In the genomic region with DNA sequence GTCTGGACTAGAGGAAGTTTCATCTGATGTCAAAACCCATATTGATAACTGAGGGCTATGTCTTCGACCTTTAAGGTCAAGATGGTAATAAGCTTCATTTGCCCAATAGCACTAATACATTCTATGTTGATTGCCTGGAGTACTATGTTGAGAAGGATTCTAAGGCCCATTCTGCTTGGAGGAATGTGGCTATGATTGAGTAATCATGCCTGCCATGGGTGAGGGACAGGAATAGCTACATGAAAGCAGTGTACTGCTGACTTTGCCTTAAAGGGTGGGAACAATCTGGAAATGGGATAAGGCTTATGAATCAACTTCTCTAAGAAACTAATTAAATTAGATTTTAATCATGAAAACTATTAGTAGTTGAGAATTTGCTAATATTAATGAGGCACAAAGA, we compare ENCODE assay signal across 19 cellular contexts. TPM values are rescaled to one million over a fixed set of nuclear protein-coding genes. Genes with fewer than 3 reads are reported as not detected.
DNase-seq lines count a peak whose midpoint lies in the region; ATAC-seq and TF ChIP-seq lines count a peak whose summit lies in the region.
"Had no signal": no experiment of that assay in that cellular context is flagged by ENCODE, and none has a peak within 500 bp of the region (broad histone marks: within the 10 kb centered on the region; RNA-seq: fewer than 3 reads in every experiment).

No MANE protein-coding gene starts in this region.

- TF ChIP-seq CTCF in heart left ventricle (IDR thresholded peaks at IDR 0.05) (no peak), colonic mucosa (IDR thresholded peaks at IDR 0.05) (no peak)

- H3K9me2 ChIP-seq in GM23248 (ENCODE audit: insufficient read depth) = no peaks in the 10 kb centered on the region

- no peak overlapping the region for H2AK5ac ChIP-seq in mesendoderm (ENCODE audit: low read length)

- TF ChIP-seq POLR2A in heart left ventricle (IDR thresholded peaks at IDR 0.05) = no peak

- H3K9me3 ChIP-seq in GM23248 (ENCODE audit: low read depth) (no peaks in the 10 kb centered on the region), adipocyte (ENCODE audit: control insufficient read depth, low read length) (no peaks in the 10 kb centered on the region), heart left ventricle (no peaks in the 10 kb centered on the region), colonic mucosa (no peaks in the 10 kb centered on the region)
- H3K9me3 ChIP-seq: neutrophil, thoracic aorta had no signal

- no peak overlapping the region for H3K56ac ChIP-seq in mesendoderm (ENCODE audit: low read length)

- H2BK120ac ChIP-seq in mesendoderm (ENCODE audit: low read depth, low read length) = no peak overlapping the region

- no peak overlapping the region for H4K8ac ChIP-seq in mesendoderm (ENCODE audit: low read depth, low read length)

- H2BK15ac ChIP-seq in mesendoderm (replicated peaks; ENCODE audit: low read depth) = no peak overlapping the region

- H4K5ac ChIP-seq in mesendoderm (ENCODE audit: low read length) = no peak overlapping the region

- peak; percentile 90 to 94 (median 92) for ATAC-seq in heart left ventricle
- ATAC-seq: foreskin keratinocyte had no signal

- DNase-seq in GM23248 = peak; percentile 32
- peak; percentile 74 for DNase-seq in adipocyte (ENCODE audit: low read depth)
- DNase-seq in heart left ventricle = no peak
- DNase-seq in mesendoderm = peak; percentile 22
- DNase-seq in central memory CD4-positive, alpha-beta T cell = no peak
- no peak for DNase-seq in activated naive CD4-positive, alpha-beta T cell (lab: John Stamatoyannopoulos, UW)
- DNase-seq in colonic mucosa = no peak
- DNase-seq in activated T-cell treated with anti-CD3 and anti-CD28 coated beads for 4 hours = no peak
- DNase-seq: activated CD4-positive, alpha-beta T cell treated with anti-CD3 and anti-CD28 coated beads for 48 hours; AML-193; COR-L47; effector CD8-positive, alpha-beta T cell; NCI-H146; NCI-H2227 treated with DMSO at 0.1 percent for 48 hours had no signal

- no peak overlapping the region for H2AFZ ChIP-seq in GM23248

- no peak overlapping the region for H3K4me3 ChIP-seq in GM23248
- H3K4me3 ChIP-seq in adipocyte (ENCODE audit: low read length) = no peak overlapping the region
- no peak overlapping the region for H3K4me3 ChIP-seq in heart left ventricle
- no peak overlapping the region for H3K4me3 ChIP-seq in mesendoderm (ENCODE audit: low read length)
- H3K4me3 ChIP-seq in colonic mucosa = no peak overlapping the region
- H3K4me3 ChIP-seq: skin epidermis, thoracic aorta had no signal

- H3K36me3 ChIP-seq in GM23248 (ENCODE audit: low read depth) = peaks cover 37% of the 10 kb centered on the region
- peaks cover 36% of the 10 kb centered on the region for H3K36me3 ChIP-seq in adipocyte (ENCODE audit: control insufficient read depth, insufficient read depth, low read length, severe bottlenecking)
- peaks cover 0 to 97% (median 88%) of the 10 kb centered on the region in 9 donors for H3K36me3 ChIP-seq in heart left ventricle
- H3K36me3 ChIP-seq in mesendoderm (ENCODE audit: control insufficient read depth, insufficient read depth, low read length) = no peaks in the 10 kb centered on the region
- peaks cover 9% of the 10 kb centered on the region for H3K36me3 ChIP-seq in colonic mucosa

- intact Hi-C loops in heart left ventricle (cut with DNase I) (no loop called here), colonic mucosa (cut with DNase I) (no loop called here)

- H3K27me3 ChIP-seq in GM23248 (replicated peaks; ENCODE audit: insufficient read depth) (no peaks in the 10 kb centered on the region), adipocyte (replicated peaks; ENCODE audit: control insufficient read depth, insufficient read depth, low read length) (no peaks in the 10 kb centered on the region), heart left ventricle (no peaks in the 10 kb centered on the region), mesendoderm (ENCODE audit: insufficient read depth, low read length, poor library complexity) (no peaks in the 10 kb centered on the region), colonic mucosa (no peaks in the 10 kb centered on the region)
- H3K27me3 ChIP-seq: foreskin keratinocyte, neutrophil had no signal

- H3K4me2 ChIP-seq in GM23248 (ENCODE audit: unreplicated experiment) (no peak overlapping the region), mesendoderm (ENCODE audit: low read length) (no peak overlapping the region)

- in situ Hi-C loops in GM23248 (cut with MboI) = no loop called here

- H3K79me2 ChIP-seq in GM23248 (ENCODE audit: insufficient read depth) (no peaks in the 10 kb centered on the region), mesendoderm (ENCODE audit: control insufficient read depth, insufficient read depth, low read length) (no peaks in the 10 kb centered on the region)

- no peaks in the 10 kb centered on the region for H3K79me1 ChIP-seq in mesendoderm (ENCODE audit: low read length)

- H3F3A ChIP-seq in GM23248 (ENCODE audit: insufficient read depth) = no peaks in the 10 kb centered on the region

- no peak overlapping the region for H3K27ac ChIP-seq in GM23248
- peak overlapping the region in 9 of 12 donors; percentile 12 to 72 (median 43) for H3K27ac ChIP-seq in heart left ventricle
- no peak overlapping the region for H3K27ac ChIP-seq in mesendoderm (ENCODE audit: low read depth, low read length)
- H3K27ac ChIP-seq in colonic mucosa = no peak overlapping the region
- H3K27ac ChIP-seq: foreskin keratinocyte, HL-60, neutrophil, skin epidermis, thoracic aorta had no signal

- H3K4me1 ChIP-seq in GM23248 (ENCODE audit: insufficient read depth) = 0 out of 2 replicates have a peak, but pooled peaks cover 4% of the 10 kb centered on the region
- peaks cover 29% of the 10 kb centered on the region for H3K4me1 ChIP-seq in adipocyte (ENCODE audit: control insufficient read depth, insufficient read depth, low read length)
- peaks cover 0 to 37% (median 9%) of the 10 kb centered on the region in 12 donors for H3K4me1 ChIP-seq in heart left ventricle
- no peaks in the 10 kb centered on the region for H3K4me1 ChIP-seq in mesendoderm (ENCODE audit: control insufficient read depth, low read depth, low read length)
- H3K4me1 ChIP-seq in colonic mucosa = no peaks in the 10 kb centered on the region
- H3K4me1 ChIP-seq: foreskin keratinocyte had no signal

- no peak overlapping the region for H3K23ac ChIP-seq in mesendoderm (ENCODE audit: low read length)

- WGBS in GM23248 (ENCODE audit: low coverage in 1 of 2, low lambda C conversion rate in 2 of 2, missing lambda C conversion rate in 2 of 2), 2 experiments = 100% methylated on average over 1 of the region's 1 CpG
- WGBS in heart left ventricle, 4 donors = 63 to 91% (median 77%) methylated on average over 1 of the region's 1 CpG
- WGBS in mesendoderm (ENCODE audit: extremely low coverage, insufficient coverage, low lambda C conversion rate) = no CpG with 5 or more reads among the region's 1 CpG

- H3K9ac ChIP-seq in GM23248 (no peak overlapping the region), adipocyte (ENCODE audit: low read length) (no peak overlapping the region), mesendoderm (ENCODE audit: low read length) (no peak overlapping the region), colonic mucosa (ENCODE audit: low read depth in 2 of 2, low read length in 2 of 2) (no peak overlapping the region)

- H4K20me1 ChIP-seq in GM23248 (ENCODE audit: insufficient read depth) = no peaks in the 10 kb centered on the region

- no peak overlapping the region for H2BK5ac ChIP-seq in mesendoderm (ENCODE audit: low read length)

- no peak overlapping the region for H3K18ac ChIP-seq in mesendoderm (ENCODE audit: low read length)

- no peak overlapping the region for H3K4ac ChIP-seq in mesendoderm (ENCODE audit: low read depth, low read length)

RNA-seq across cellular contexts. Expression of gene NNT, which starts 13.6 kb away (rescaled TPM):
- total RNA-seq in GM23248 (2014; rRNA removed; shearing (Covaris generic)) = 27.2 and 47.2 TPM in 2 replicates
- polyA plus RNA-seq in GM23248 (2016; fragmentation: Nextera tagmentation; extraction: Ambion mirVana) (32.5 and 33.9 TPM in 2 replicates), heart left ventricle (100 to 1,000 TPM in 1 of 2 donors, 10 to 100 TPM in 1; 53.8 to 119 TPM)
- total RNA-seq in heart left ventricle (100 to 1,000 TPM; 206 to 631 (median 475) TPM), colonic mucosa (100 to 1,000 TPM in 1 of 2 donors, 10 to 100 TPM in 1; 81.3 to 148 TPM)
- polyA plus RNA-seq in mesendoderm (2013, experiment 1 of 2) = 7.2 TPM
- polyA plus RNA-seq in mesendoderm (2013, experiment 2 of 2) = 7.0 TPM

RNA-seq across cellular contexts. Expression of gene PAIP1, which starts 59.7 kb away (rescaled TPM):
- total RNA-seq in GM23248 (2014; rRNA removed; shearing (Covaris generic)) = 117 and 135 TPM in 2 replicates
- polyA plus RNA-seq in GM23248 (2016; fragmentation: Nextera tagmentation; extraction: Ambion mirVana) (91.1 and 95.8 TPM in 2 replicates), heart left ventricle (100 to 1,000 TPM in 1 of 2 donors, 10 to 100 TPM in 1; 84.7 to 112 TPM)
- total RNA-seq in heart left ventricle (100 to 1,000 TPM in 8 of 9 donors, 10 to 100 TPM in 1; 99.8 to 173 (median 140) TPM), colonic mucosa (10 to 100 TPM; 53.1 to 65.6 TPM)
- polyA plus RNA-seq in mesendoderm (2013, experiment 1 of 2) = 82.6 TPM
- 83.9 TPM for polyA plus RNA-seq in mesendoderm (2013, experiment 2 of 2)

Comparison
In these comparisons a context has a peak if more than half of its experiments do, and no peak if none do; other contexts are left out.
1. DNase-seq: peak in GM23248 (single experiment), adipocyte (single experiment) and mesendoderm (single experiment); none in heart left ventricle (0 of 5), central memory CD4-positive, alpha-beta T cell (single experiment), activated naive CD4-positive, alpha-beta T cell (0 of 4), colonic mucosa (single experiment) and activated T-cell treated with anti-CD3 and anti-CD28 coated beads for 4 hours (single experiment).
2. H3K27ac ChIP-seq: peak in heart left ventricle (9 of 12); none in GM23248 (single experiment), mesendoderm (single experiment) and colonic mucosa (single experiment).